8 cellular contexts compared by ENCODE assay signal in genomic region chr1:48817505-48818114, GRCh38. TPM values are rescaled to one million over a fixed set of nuclear protein-coding genes. Genes with fewer than 3 reads are reported as not detected.
DNase-seq lines count a peak whose midpoint lies in the region; ATAC-seq and TF ChIP-seq lines count a peak whose summit lies in the region.

No MANE protein-coding gene starts in this region.

- H3K27me3 Mint-ChIP-seq in HFFc6 (ENCODE audit: insufficient read depth) (no peaks in the 10 kb centered on the region), T-helper 17 cell (no peaks in the 10 kb centered on the region)
- H3K27me3 Mint-ChIP-seq in activated CD8-positive, alpha-beta T cell treated with anti-CD3 and anti-CD28 coated beads, Interleukin-2, amount 10 ng/mL, durations not matched to agents 7 days and 5 days (ENCODE audit: low read depth) = peaks cover 7% of the 10 kb centered on the region

- no peak for TF ChIP-seq POLR2A in heart left ventricle (IDR thresholded peaks at IDR 0.05)

- no peaks in the 10 kb centered on the region for H3K9me3 ChIP-seq in heart left ventricle
- no peaks in the 10 kb centered on the region for H3K9me3 ChIP-seq in T-helper 17 cell (ENCODE audit: control insufficient read depth, low read length, poor library complexity, severe bottlenecking)

- H3K4me3 ChIP-seq in heart left ventricle = no peak overlapping the region

- CTCF ChIA-PET in activated CD8-positive, alpha-beta T cell treated with anti-CD3 and anti-CD28 coated beads, Interleukin-2, amount 10 ng/mL, durations not matched to agents 7 days and 5 days (lab: Charles Lee) = interaction anchor here (0.9 to 1.8 kb wide), 5 partner anchors 119 to 245 kb away, joined by 4 to 53 read pairs (median 6); no protein-coding TSS in a partner anchor

- no peak overlapping the region for H3K27ac ChIP-seq in heart left ventricle

- H3K4me3 Mint-ChIP-seq in HFFc6 (no peak overlapping the region), T-helper 17 cell (no peak overlapping the region)
- no peak overlapping the region for H3K4me3 Mint-ChIP-seq in activated CD8-positive, alpha-beta T cell treated with anti-CD3 and anti-CD28 coated beads, Interleukin-2, amount 10 ng/mL, durations not matched to agents 7 days and 5 days

- intact Hi-C loops in heart left ventricle (cut with DNase I) = loop anchor here in 9 of 10 donors (2.0 to 10.0 kb wide), 8 partner anchors 123 to 245 kb away; no protein-coding TSS in a partner anchor

- TF ChIP-seq CTCF in HFFc6 (IDR thresholded peaks at IDR 0.05) = peak; percentile 26; the same call in 1 of the 2 replicates
- peak; percentile 45 to 75 (median 68) for TF ChIP-seq CTCF in heart left ventricle (IDR thresholded peaks at IDR 0.05)

- H3K4me1 ChIP-seq in heart left ventricle = no peaks in the 10 kb centered on the region

- H3K4me1 Mint-ChIP-seq in HFFc6 (ENCODE audit: low read depth) = no peaks in the 10 kb centered on the region
- H3K4me1 Mint-ChIP-seq in activated CD8-positive, alpha-beta T cell treated with anti-CD3 and anti-CD28 coated beads, Interleukin-2, amount 10 ng/mL, durations not matched to agents 7 days and 5 days (ENCODE audit: low read depth) = no peaks in the 10 kb centered on the region
- H3K4me1 Mint-ChIP-seq in T-helper 17 cell = no peaks in the 10 kb centered on the region

- POLR2A ChIA-PET in activated CD8-positive, alpha-beta T cell treated with anti-CD3 and anti-CD28 coated beads, Interleukin-2, amount 10 ng/mL, durations not matched to agents 7 days and 5 days (lab: Charles Lee) = no interaction called here

- WGBS in heart left ventricle, 4 donors = 41 to 59% (median 55%) methylated on average over 4 of the region's 4 CpGs

- H3K36me3 Mint-ChIP-seq in HFFc6 (ENCODE audit: low read depth) (peaks cover 4% of the 10 kb centered on the region; the same call in 1 of the 2 replicates), T-helper 17 cell (ENCODE audit: low read depth) (no peaks in the 10 kb centered on the region)
- H3K36me3 Mint-ChIP-seq in activated CD8-positive, alpha-beta T cell treated with anti-CD3 and anti-CD28 coated beads, Interleukin-2, amount 10 ng/mL, durations not matched to agents 7 days and 5 days (ENCODE audit: low read depth) = no peaks in the 10 kb centered on the region

- no peak overlapping the region for H3K27ac Mint-ChIP-seq in HFFc6
- no peak overlapping the region for H3K27ac Mint-ChIP-seq in activated CD8-positive, alpha-beta T cell treated with anti-CD3 and anti-CD28 coated beads, Interleukin-2, amount 10 ng/mL, durations not matched to agents 7 days and 5 days
- H3K27ac Mint-ChIP-seq in T-helper 17 cell = no peak overlapping the region

- DNase-seq in stimulated activated CD4-positive, alpha-beta T cell treated with anti-CD3 and anti-CD28 coated beads, Interleukin-15, amount 100 ng/mL, for 48 hours (ENCODE audit: low read depth in 2 of 2) = peak; percentile 1 to 20
- DNase-seq in stimulated activated CD4-positive, alpha-beta T cell treated with anti-CD3 and anti-CD28 coated beads, Interleukin-4, amount 100 ng/mL, for 1 hour = no peak
- DNase-seq in HFFc6 (no peak), NCI-H2081 (lab: John Stamatoyannopoulos, UW) (peak; percentile 53 to 75), heart left ventricle (peak; percentile 32 to 66 (median 54)), putamen (ENCODE audit: low spot score) (peak; percentile 17), T-helper 17 cell (no peak)
- DNase-seq in activated CD8-positive, alpha-beta T cell treated with anti-CD3 and anti-CD28 coated beads, Interleukin-2, amount 10 ng/mL, durations not matched to agents 7 days and 5 days = peak; percentile 23

- H3K9me3 Mint-ChIP-seq in HFFc6 = peaks cover 31% of the 10 kb centered on the region
- no peaks in the 10 kb centered on the region for H3K9me3 Mint-ChIP-seq in activated CD8-positive, alpha-beta T cell treated with anti-CD3 and anti-CD28 coated beads, Interleukin-2, amount 10 ng/mL, durations not matched to agents 7 days and 5 days (ENCODE audit: insufficient read depth)

- H3K27me3 ChIP-seq in heart left ventricle = no peaks in the 10 kb centered on the region

- H3K36me3 ChIP-seq in heart left ventricle = no peaks in the 10 kb centered on the region

- no peak for ATAC-seq in activated CD8-positive, alpha-beta T cell treated with anti-CD3 and anti-CD28 coated beads, Interleukin-2, amount 10 ng/mL, durations not matched to agents 7 days and 5 days
- peak in 3 of 4 donors; percentile 79 to 82 (median 80) for ATAC-seq in heart left ventricle
- no peak for ATAC-seq in T-helper 17 cell

RNA-seq across cellular contexts. Expression of gene BEND5, which starts 40.9 kb away (rescaled TPM):
- total RNA-seq in HFFc6 (2021; fragmentation: NEBNext Ultra II Directional; extraction: Animal tissue kit (Norgen Biotek cat#: 25700)) = not detected
- total RNA-seq in activated CD8-positive, alpha-beta T cell treated with anti-CD3 and anti-CD28 coated beads, Interleukin-2, amount 10 ng/mL, durations not matched to agents 7 days and 5 days = 1 to 10 TPM; 6.3 to 6.7 TPM
- 1 to 10 TPM; 1.6 to 6.4 (median 3.5) TPM for total RNA-seq in heart left ventricle
- 1 to 10 TPM in 1 of 2 donors, under 1 TPM in 1; 0.85 to 4.0 TPM for polyA plus RNA-seq in heart left ventricle
- under 1 TPM; 0.70 to 0.92 TPM for total RNA-seq in T-helper 17 cell

Comparison
In these comparisons a context has a peak if more than half of its experiments do, and no peak if none do; other contexts are left out.
1. DNase-seq: peak in stimulated activated CD4-positive, alpha-beta T cell treated with anti-CD3 and anti-CD28 coated beads, Interleukin-15, amount 100 ng/mL, for 48 hours (2 of 2), NCI-H2081 (2 of 2), activated CD8-positive, alpha-beta T cell treated with anti-CD3 and anti-CD28 coated beads, Interleukin-2, amount 10 ng/mL, durations not matched to agents 7 days and 5 days (single experiment), heart left ventricle (5 of 5) and putamen (single experiment); none in stimulated activated CD4-positive, alpha-beta T cell treated with anti-CD3 and anti-CD28 coated beads, Interleukin-4, amount 100 ng/mL, for 1 hour (single experiment), HFFc6 (single experiment) and T-helper 17 cell (0 of 3).
2. ATAC-seq: peak in heart left ventricle (3 of 4); none in activated CD8-positive, alpha-beta T cell treated with anti-CD3 and anti-CD28 coated beads, Interleukin-2, amount 10 ng/mL, durations not matched to agents 7 days and 5 days (single experiment) and T-helper 17 cell (single experiment).